25 cellular contexts compared by ENCODE assay signal in the genomic region with DNA sequence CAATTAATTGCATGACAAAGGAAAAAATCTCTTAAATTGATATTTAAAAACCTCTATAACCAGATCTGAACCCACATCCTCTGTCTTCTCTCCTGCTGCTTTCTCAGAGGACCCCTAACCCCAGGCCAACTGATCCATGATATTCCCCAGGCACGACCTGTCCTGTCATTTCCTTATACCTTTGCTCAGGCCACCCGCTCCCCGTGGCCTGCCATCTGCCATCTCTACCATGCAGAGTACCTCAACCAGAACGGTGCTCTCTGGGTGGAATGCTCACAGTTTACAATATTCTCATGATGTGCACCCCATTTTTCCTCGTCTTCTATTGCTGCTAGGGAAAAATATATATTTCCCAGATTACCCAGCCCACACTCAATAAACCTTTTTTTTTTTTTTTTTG. TPM values are rescaled to one million over a fixed set of nuclear protein-coding genes. Genes with fewer than 3 reads are reported as not detected.
DNase-seq lines count a peak whose midpoint lies in the region; ATAC-seq and TF ChIP-seq lines count a peak whose summit lies in the region.
"Had no signal": no experiment of that assay in that cellular context is flagged by ENCODE, and none has a peak within 500 bp of the region (broad histone marks: within the 10 kb centered on the region; RNA-seq: fewer than 3 reads in every experiment).

No MANE protein-coding gene starts in this region.

- H3K9me3 ChIP-seq in CD4-positive, alpha-beta memory T cell (ENCODE audit: control insufficient read depth in 1 of 2, low read length in 2 of 2), result no peaks in the 10 kb centered on the region
- H3K9me3 ChIP-seq in WERI-Rb-1 (ENCODE audit: severe bottlenecking), result no peaks in the 10 kb centered on the region
- H3K9me3 ChIP-seq: right atrium auricular region had no signal

- H3K27ac Mint-ChIP-seq in T-helper 1 cell treated with Interleukin-12 subunit alpha and Interleukin-12 subunit beta and Interleukin-4 antibody, amounts not matched to agents 30 μg/mL and 1 μg/mL, for 36 hours, result peak overlapping the region; percentile 1
- peak overlapping the region; percentile 6 to 94 (median 83) for H3K27ac Mint-ChIP-seq in CD4-positive, alpha-beta memory T cell
- H3K27ac Mint-ChIP-seq in activated naive CD8-positive, alpha-beta T cell treated with anti-CD3 and anti-CD28 coated beads for 36 hours, result peak overlapping the region; percentile 18
- H3K27ac Mint-ChIP-seq in natural killer cell treated with Interleukin-12 subunit alpha and Interleukin-12 subunit beta and Interleukin-15 and Interleukin-18, amount 100 ng/mL, for 72 hours, result peak overlapping the region; percentile 68 to 81

- no peaks in the 10 kb centered on the region for H3K9me3 Mint-ChIP-seq in T-helper 1 cell treated with Interleukin-12 subunit alpha and Interleukin-12 subunit beta and Interleukin-4 antibody, amounts not matched to agents 30 μg/mL and 1 μg/mL, for 36 hours
- no peaks in the 10 kb centered on the region for H3K9me3 Mint-ChIP-seq in CD4-positive, alpha-beta memory T cell
- no peaks in the 10 kb centered on the region for H3K9me3 Mint-ChIP-seq in activated naive CD8-positive, alpha-beta T cell treated with anti-CD3 and anti-CD28 coated beads for 36 hours
- H3K9me3 Mint-ChIP-seq in natural killer cell treated with Interleukin-12 subunit alpha and Interleukin-12 subunit beta and Interleukin-15 and Interleukin-18, amount 100 ng/mL, for 72 hours, result no peaks in the 10 kb centered on the region

- no peak for DNase-seq in T-helper 1 cell
- no peak for DNase-seq in CD4-positive, alpha-beta memory T cell
- no peak for DNase-seq in activated naive CD8-positive, alpha-beta T cell treated with anti-CD3 and anti-CD28 coated beads for 36 hours
- DNase-seq in natural killer cell treated with Interleukin-12 subunit alpha and Interleukin-12 subunit beta and Interleukin-15 and Interleukin-18, amount 100 ng/mL, for 72 hours (ENCODE audit: low spot score), result no peak
- DNase-seq in WERI-Rb-1, result no peak
- DNase-seq in HPDE6-E6E7 (ENCODE audit: extremely low spot score), result no peak
- DNase-seq: activated CD4-positive, alpha-beta T cell treated with anti-CD3 and anti-CD28 coated beads for 4 hours; activated effector memory CD4-positive, alpha-beta T cell treated with anti-CD3 and anti-CD28 coated beads, Interleukin-2, amount 50 U/mL, for 16 hours; amniotic stem cell; brain microvascular endothelial cell; effector CD4-positive, alpha-beta T cell; EL; NCI-H146; NCI-H446; NCI-H774; SIG-M5; stimulated activated CD4-positive, alpha-beta T cell treated with anti-CD3 and anti-CD28 coated beads, Interleukin-2, amount 100 ng/mL, for 24 hours; SW 1271 had no signal

- H3K27ac ChIP-seq in CD4-positive, alpha-beta memory T cell (ENCODE audit: low read depth, low read length), result no peak overlapping the region
- H3K27ac ChIP-seq in WERI-Rb-1, result no peak overlapping the region
- H3K27ac ChIP-seq: 22Rv1, brain microvascular endothelial cell, parathyroid adenoma, right atrium auricular region had no signal

- POLR2A ChIA-PET in CD4-positive, alpha-beta memory T cell (lab: Charles Lee; ENCODE audit: partially characterized antibody), result interaction anchor here (0.6 kb wide), 2 partner anchors 16 to 54 kb away, joined by 3 read pairs; no protein-coding TSS in a partner anchor

- CTCF ChIA-PET in CD4-positive, alpha-beta memory T cell (lab: Charles Lee; ENCODE audit: partially characterized antibody), result interaction anchor here (1.6 to 21.4 kb wide), 4 partner anchors 10 to 244 kb away, joined by 4 to 267 read pairs (median 8); partner anchors contain the start of gene ARHGEF3

- H3K27me3 Mint-ChIP-seq in T-helper 1 cell treated with Interleukin-12 subunit alpha and Interleukin-12 subunit beta and Interleukin-4 antibody, amounts not matched to agents 30 μg/mL and 1 μg/mL, for 36 hours (ENCODE audit: low read depth), result no peaks in the 10 kb centered on the region
- no peaks in the 10 kb centered on the region for H3K27me3 Mint-ChIP-seq in CD4-positive, alpha-beta memory T cell
- no peaks in the 10 kb centered on the region for H3K27me3 Mint-ChIP-seq in activated naive CD8-positive, alpha-beta T cell treated with anti-CD3 and anti-CD28 coated beads for 36 hours
- H3K27me3 Mint-ChIP-seq in natural killer cell treated with Interleukin-12 subunit alpha and Interleukin-12 subunit beta and Interleukin-15 and Interleukin-18, amount 100 ng/mL, for 72 hours, result no peaks in the 10 kb centered on the region

- no peak for TF ChIP-seq CTCF in WERI-Rb-1 (IDR thresholded peaks at IDR 0.05; ENCODE audit: low read depth, low read length)

- no peaks in the 10 kb centered on the region for H3K4me1 ChIP-seq in CD4-positive, alpha-beta memory T cell (ENCODE audit: insufficient read depth, low read length)
- H3K4me1 ChIP-seq: parathyroid adenoma had no signal

- H3K4me3 Mint-ChIP-seq in T-helper 1 cell treated with Interleukin-12 subunit alpha and Interleukin-12 subunit beta and Interleukin-4 antibody, amounts not matched to agents 30 μg/mL and 1 μg/mL, for 36 hours, result no peak overlapping the region
- H3K4me3 Mint-ChIP-seq in CD4-positive, alpha-beta memory T cell, result no peak overlapping the region
- no peak overlapping the region for H3K4me3 Mint-ChIP-seq in activated naive CD8-positive, alpha-beta T cell treated with anti-CD3 and anti-CD28 coated beads for 36 hours
- no peak overlapping the region for H3K4me3 Mint-ChIP-seq in natural killer cell treated with Interleukin-12 subunit alpha and Interleukin-12 subunit beta and Interleukin-15 and Interleukin-18, amount 100 ng/mL, for 72 hours
- H3K4me3 Mint-ChIP-seq: CD14-positive monocyte, neural crest cell had no signal

- ATAC-seq in natural killer cell treated with Interleukin-12 subunit alpha and Interleukin-12 subunit beta and Interleukin-15 and Interleukin-18, amount 100 ng/mL, for 72 hours, result no peak
- no peak for ATAC-seq in GM19463 (IDR thresholded peaks at IDR 0.05; ENCODE audit: unreplicated experiment)

- peaks cover 65% of the 10 kb centered on the region for H3K36me3 Mint-ChIP-seq in T-helper 1 cell treated with Interleukin-12 subunit alpha and Interleukin-12 subunit beta and Interleukin-4 antibody, amounts not matched to agents 30 μg/mL and 1 μg/mL, for 36 hours (ENCODE audit: low read depth)
- peaks cover 67 to 78% of the 10 kb centered on the region in 2 donors for H3K36me3 Mint-ChIP-seq in CD4-positive, alpha-beta memory T cell
- H3K36me3 Mint-ChIP-seq in activated naive CD8-positive, alpha-beta T cell treated with anti-CD3 and anti-CD28 coated beads for 36 hours, result peaks cover 73% of the 10 kb centered on the region
- peaks cover 18% of the 10 kb centered on the region for H3K36me3 Mint-ChIP-seq in natural killer cell treated with Interleukin-12 subunit alpha and Interleukin-12 subunit beta and Interleukin-15 and Interleukin-18, amount 100 ng/mL, for 72 hours

- peaks cover 68% of the 10 kb centered on the region for H3K36me3 ChIP-seq in CD4-positive, alpha-beta memory T cell (ENCODE audit: insufficient read depth, low read length)
- no peaks in the 10 kb centered on the region for H3K36me3 ChIP-seq in WERI-Rb-1
- H3K36me3 ChIP-seq: brain microvascular endothelial cell had no signal

- H3K27me3 ChIP-seq in CD4-positive, alpha-beta memory T cell (ENCODE audit: insufficient read depth, low read length), result no peaks in the 10 kb centered on the region
- no peaks in the 10 kb centered on the region for H3K27me3 ChIP-seq in WERI-Rb-1 (ENCODE audit: insufficient read depth, low read depth, severe bottlenecking)
- H3K27me3 ChIP-seq: brain microvascular endothelial cell, right atrium auricular region had no signal

- intact Hi-C loops in CD4-positive, alpha-beta memory T cell (cut with micrococcal nuclease), result no loop called here

- peaks cover 14% of the 10 kb centered on the region for H3K4me1 Mint-ChIP-seq in T-helper 1 cell treated with Interleukin-12 subunit alpha and Interleukin-12 subunit beta and Interleukin-4 antibody, amounts not matched to agents 30 μg/mL and 1 μg/mL, for 36 hours (ENCODE audit: low read depth)
- H3K4me1 Mint-ChIP-seq in CD4-positive, alpha-beta memory T cell, result peaks cover 10 to 25% (median 14%) of the 10 kb centered on the region in 4 donors
- H3K4me1 Mint-ChIP-seq in activated naive CD8-positive, alpha-beta T cell treated with anti-CD3 and anti-CD28 coated beads for 36 hours, result peaks cover 35% of the 10 kb centered on the region
- H3K4me1 Mint-ChIP-seq in natural killer cell treated with Interleukin-12 subunit alpha and Interleukin-12 subunit beta and Interleukin-15 and Interleukin-18, amount 100 ng/mL, for 72 hours (ENCODE audit: low read depth in 2 of 2), result peaks cover 22 to 38% of the 10 kb centered on the region in 2 donors

- no peak overlapping the region for H3K4me3 ChIP-seq in CD4-positive, alpha-beta memory T cell (ENCODE audit: low read length in 2 of 2)
- H3K4me3 ChIP-seq in WERI-Rb-1 (ENCODE audit: low read depth, low read length), result no peak overlapping the region
- H3K4me3 ChIP-seq: right atrium auricular region had no signal

RNA-seq across cellular contexts. Expression of gene ARHGEF3, which starts 57.7 kb away (rescaled TPM):
- total RNA-seq in CD4-positive, alpha-beta memory T cell, result 100 to 1,000 TPM; 120 TPM
- 100 to 1,000 TPM; 131 to 160 TPM for polyA plus RNA-seq in CD4-positive, alpha-beta memory T cell
- total RNA-seq in activated naive CD8-positive, alpha-beta T cell treated with anti-CD3 and anti-CD28 coated beads for 36 hours, result 10 to 100 TPM; 81.2 to 88.2 TPM
- total RNA-seq in natural killer cell treated with Interleukin-12 subunit alpha and Interleukin-12 subunit beta and Interleukin-15 and Interleukin-18, amount 100 ng/mL, for 72 hours, result 100 to 1,000 TPM in 1 of 2 donors, 10 to 100 TPM in 1; 42.9 to 102 TPM

Comparison
In these comparisons a context has a peak if more than half of its experiments do, and no peak if none do; other contexts are left out.
1. H3K27ac Mint-ChIP-seq: peak in every context shown above with its lines; median percentile 83 in CD4-positive, alpha-beta memory T cell; 74 in natural killer cell treated with Interleukin-12 subunit alpha and Interleukin-12 subunit beta and Interleukin-15 and Interleukin-18, amount 100 ng/mL, for 72 hours; 18 in activated naive CD8-positive, alpha-beta T cell treated with anti-CD3 and anti-CD28 coated beads for 36 hours; 1 in T-helper 1 cell treated with Interleukin-12 subunit alpha and Interleukin-12 subunit beta and Interleukin-4 antibody, amounts not matched to agents 30 μg/mL and 1 μg/mL, for 36 hours.